Comparison of ENCODE assay signal across 1 cellular context in genomic region chr6:53975966-53976610, GRCh38.
TF ChIP-seq lines count a peak whose summit lies in the region.

No MANE protein-coding gene starts in this region.

TF ChIP-seq in IMR-90, 13 proteins besides CTCF, POLR2A, EP300 and RAD21 (continued from another document):
- no peak for TF ChIP-seq MAFK (IDR thresholded peaks at IDR 0.05; ENCODE audit: low read depth, low read length)
- TF ChIP-seq RFX5 (IDR thresholded peaks at IDR 0.05; ENCODE audit: low read depth, low read length) = no peak
- no peak for TF ChIP-seq BHLHE40 (IDR thresholded peaks at IDR 0.05; ENCODE audit: low read depth, low read length)
- no peak for TF ChIP-seq CEBPB (IDR thresholded peaks at IDR 0.05; ENCODE audit: low read depth, low read length)
- TF ChIP-seq FOS (IDR thresholded peaks at IDR 0.05; ENCODE audit: low read depth, low read length) = no peak
